In the genomic region with DNA sequence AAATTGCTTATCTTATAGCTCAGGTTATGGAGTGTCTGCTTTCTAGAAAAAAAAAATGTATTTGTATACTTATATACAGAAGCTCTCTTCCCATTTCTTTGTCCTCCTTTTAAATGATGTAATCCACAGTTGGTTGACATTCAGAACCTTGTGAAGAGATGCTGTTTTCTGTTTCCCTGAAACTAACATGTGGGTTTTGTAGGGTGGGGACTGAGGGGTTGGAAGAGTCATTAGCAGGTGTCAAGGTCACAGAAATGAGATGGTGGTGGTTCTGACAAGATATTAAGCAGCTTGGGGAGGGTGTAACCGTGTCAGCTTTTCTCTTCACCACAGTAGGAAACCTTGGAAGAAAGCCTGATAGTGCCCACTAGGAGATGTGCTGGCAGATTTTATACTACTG, we compare ENCODE assay signal across 1 cellular context.
TF ChIP-seq lines count a peak whose summit lies in the region.

No MANE protein-coding gene starts in this region.

TF ChIP-seq in endothelial cell of umbilical vein, 7 proteins besides CTCF, POLR2A, EP300 and RAD21 (continued from another document):
- no peak for TF ChIP-seq POLR2AphosphoS5 (IDR thresholded peaks at IDR 0.05; ENCODE audit: insufficient read depth, low read depth, low read length)
